ENCODE assay signal across 31 cellular contexts in the genomic region with DNA sequence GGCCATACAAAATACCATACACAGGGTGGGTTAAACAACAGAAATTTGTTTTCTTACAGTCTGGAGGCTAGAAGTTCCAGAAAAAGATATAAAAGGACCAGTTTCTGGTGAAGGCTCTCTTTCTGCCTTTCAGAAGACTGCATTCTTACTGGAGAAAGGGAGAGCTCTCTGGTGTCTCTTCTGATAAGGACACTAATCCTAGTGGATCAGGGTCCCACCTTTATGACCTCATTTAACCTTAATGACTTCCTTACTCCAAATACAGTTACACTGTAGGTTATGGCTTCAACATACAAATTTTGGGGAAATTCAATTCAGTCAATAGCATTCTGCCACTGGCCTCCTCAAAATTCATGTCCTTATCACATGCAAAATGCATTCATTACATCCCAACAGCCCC.
"Had no signal": no experiment of that assay in that cellular context is flagged by ENCODE, and none has a peak within 500 bp of the region (broad histone marks: within the 10 kb centered on the region; RNA-seq: fewer than 3 reads in every experiment).

No MANE protein-coding gene starts in this region.

- H3K36me3 ChIP-seq: neutrophil, ovary, stomach, thoracic aorta, thyroid gland, tibial nerve, upper lobe of left lung, vagina had no signal

- H3K4me1 Mint-ChIP-seq: nephron progenitor cell, neural crest cell had no signal

- FAIRE-seq: urothelium cell line had no signal

- H3K4me3 Mint-ChIP-seq: naive thymus-derived CD8-positive, alpha-beta T cell; natural killer cell treated with Interleukin-12 subunit alpha and Interleukin-12 subunit beta and Interleukin-15 and Interleukin-18, amount 100 ng/mL, for 72 hours; nephron progenitor cell; neural crest cell; stimulated activated naive B cell treated with anti-CD40 and anti-IgM and Interleukin-4, amounts not matched to agents 10 μg/mL and 1 μg/mL and 100 μg/mL, for 72 hours; stimulated activated naive CD8-positive, alpha-beta T cell treated with anti-CD3 and anti-CD28 coated beads, Interleukin-15, Interleukin-2, amounts not matched to agents 100 ng/mL and 50 ng/mL, for 24 hours had no signal

- H3K4me1 ChIP-seq: parathyroid adenoma, psoas muscle, spleen, thyroid gland, upper lobe of left lung, vagina had no signal

- H3K27me3 Mint-ChIP-seq: naive thymus-derived CD8-positive, alpha-beta T cell; natural killer cell treated with Interleukin-12 subunit alpha and Interleukin-12 subunit beta and Interleukin-15 and Interleukin-18, amount 100 ng/mL, for 72 hours; progenitor cell of endocrine pancreas; stimulated activated naive B cell treated with anti-CD40 and anti-IgM and Interleukin-4, amounts not matched to agents 10 μg/mL and 1 μg/mL and 100 μg/mL, for 72 hours; stimulated activated naive CD8-positive, alpha-beta T cell treated with anti-CD3 and anti-CD28 coated beads, Interleukin-15, Interleukin-2, amounts not matched to agents 100 ng/mL and 50 ng/mL, for 24 hours had no signal

- H3K9me3 ChIP-seq: neutrophil, ovary, psoas muscle, thoracic aorta, thyroid gland, upper lobe of left lung, vagina had no signal

- H3K27me3 ChIP-seq: neutrophil, ovary, spleen, stomach, thyroid gland, tibial nerve, upper lobe of left lung, vagina had no signal

- H3K27ac Mint-ChIP-seq: naive thymus-derived CD8-positive, alpha-beta T cell; natural killer cell treated with Interleukin-12 subunit alpha and Interleukin-12 subunit beta and Interleukin-15 and Interleukin-18, amount 100 ng/mL, for 72 hours; nephron progenitor cell; progenitor cell of endocrine pancreas; stimulated activated naive B cell treated with anti-CD40 and anti-IgM and Interleukin-4, amounts not matched to agents 10 μg/mL and 1 μg/mL and 100 μg/mL, for 72 hours; stimulated activated naive CD8-positive, alpha-beta T cell treated with anti-CD3 and anti-CD28 coated beads, Interleukin-15, Interleukin-2, amounts not matched to agents 100 ng/mL and 50 ng/mL, for 24 hours had no signal

- H3K27ac ChIP-seq: neutrophil, ovary, parathyroid adenoma, psoas muscle, skin epidermis, spleen, stomach, thoracic aorta, thyroid gland, tibial nerve, upper lobe of left lung, vagina had no signal

- DNase-seq: naive thymus-derived CD8-positive, alpha-beta T cell; nephron progenitor cell; nucleus accumbens; ovary; posterior cingulate gyrus; psoas muscle; right cardiac atrium; spleen; stimulated activated CD4-positive, alpha-beta T cell treated with anti-CD3 and anti-CD28 coated beads, Interleukin-12 subunit alpha, Interleukin-12 subunit beta, amount 100 ng/mL, for 4 hours; stimulated activated CD4-positive, alpha-beta T cell treated with anti-CD3 and anti-CD28 coated beads, Interleukin-1b, Interleukin-23, amount 100 ng/mL, for 48 hours; stimulated activated CD4-positive, alpha-beta T cell treated with anti-CD3 and anti-CD28 coated beads, Interleukin-4, amount 100 ng/mL, for 1 hour; stimulated activated CD4-positive, alpha-beta T cell treated with anti-CD3 and anti-CD28 coated beads, Interleukin-4, amount 100 ng/mL, for 4 hours; stimulated activated CD8-positive, alpha-beta memory T cell treated with anti-CD3 and anti-CD28 coated beads, Interleukin-4, amount 100 ng/mL, for 48 hours; stimulated activated naive B cell treated with anti-CD40 and anti-IgM and Interleukin-4, amounts not matched to agents 10 μg/mL and 1 μg/mL and 100 μg/mL, for 72 hours; stimulated activated naive CD4-positive, alpha-beta T cell treated with Interleukin-2 at 50 U/mL for 16 hours; stomach; thyroid gland; upper lobe of left lung had no signal

- ATAC-seq: naive thymus-derived CD8-positive, alpha-beta T cell; natural killer cell treated with Interleukin-12 subunit alpha and Interleukin-12 subunit beta and Interleukin-15 and Interleukin-18, amount 100 ng/mL, for 72 hours; psoas muscle; right cardiac atrium; sciatic nerve; stimulated activated naive B cell treated with anti-CD40 and anti-IgM and Interleukin-4, amounts not matched to agents 10 μg/mL and 1 μg/mL and 100 μg/mL, for 72 hours had no signal

- H3K4me3 ChIP-seq: ovary, psoas muscle, skin epidermis, smooth muscle cell, spleen, stomach, thoracic aorta, thyroid gland, tibial nerve, upper lobe of left lung, vagina had no signal
